In the genomic region with DNA sequence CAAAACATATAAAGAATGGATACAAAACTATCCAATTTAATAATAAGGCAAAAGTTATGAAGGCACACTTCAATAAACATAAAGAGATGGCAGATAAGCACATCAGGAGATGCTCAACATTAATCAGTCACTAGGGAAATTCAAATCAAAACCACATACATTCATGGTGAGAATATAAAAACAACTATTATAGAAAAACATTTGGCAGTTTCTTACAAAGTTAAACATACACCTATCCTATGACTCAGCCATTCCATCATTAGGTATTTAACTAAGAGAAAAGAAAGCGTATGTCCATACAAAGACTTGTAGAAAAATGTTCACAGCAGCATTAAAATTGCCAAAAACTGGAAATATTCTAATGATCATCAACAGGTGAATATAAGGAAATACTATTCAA, we compare ENCODE assay signal across 19 cellular contexts. TPM values are rescaled to one million over a fixed set of nuclear protein-coding genes. Genes with fewer than 3 reads are reported as not detected.
A peak's percentile ranks its signal among the peaks of the same experiment; 100 is the strongest.
DNase-seq lines count a peak whose midpoint lies in the region; FAIRE-seq and TF ChIP-seq lines count a peak whose summit lies in the region.
"Had no signal": no experiment of that assay in that cellular context is flagged by ENCODE, and none has a peak within 500 bp of the region (broad histone marks: within the 10 kb centered on the region; RNA-seq: fewer than 3 reads in every experiment).

No MANE protein-coding gene starts in this region.

- no peaks in the 10 kb centered on the region for H3K9me3 Mint-ChIP-seq in astrocyte (ENCODE audit: unreplicated experiment)
- H3K9me3 Mint-ChIP-seq in activated CD4-positive, alpha-beta T cell treated with anti-CD3 and anti-CD28 coated beads, Interleukin-2, amount 10 ng/mL, durations not matched to agents 24 days and 14 days, result no peaks in the 10 kb centered on the region

- intact Hi-C loops in activated CD4-positive, alpha-beta T cell treated with anti-CD3 and anti-CD28 coated beads, Interleukin-2, amount 10 ng/mL, durations not matched to agents 24 days and 14 days (cut with micrococcal nuclease), result no loop called here

- DNase-seq in A172 (ENCODE audit: low spot score) (peak; percentile 18), D721Med (ENCODE audit: insufficient read length, low spot score) (no peak), astrocyte (ENCODE audit: low read depth) (peak; percentile 28), DMS153 (lab: John Stamatoyannopoulos, UW) (no peak), MV-4-11 (lab: John Stamatoyannopoulos, UW) (no peak), cerebellar nuclear complex (lab: John Stamatoyannopoulos, UW) (no peak)
- no peak for DNase-seq in activated CD4-positive, alpha-beta T cell treated with anti-CD3 and anti-CD28 coated beads, Interleukin-2, amount 10 ng/mL, durations not matched to agents 24 days and 14 days
- DNase-seq: 8988T; C1 segment of cervical spinal cord; CD4-positive, alpha-beta T cell; DMS53; GF-D8; HFFc6 had no signal

- H3K9me3 ChIP-seq in astrocyte (ENCODE audit: insufficient read depth, low read depth, low read length), result no peaks in the 10 kb centered on the region

- H3K4me1 Mint-ChIP-seq in astrocyte (ENCODE audit: low read depth, unreplicated experiment), result peaks cover 15% of the 10 kb centered on the region
- peaks cover 6% of the 10 kb centered on the region for H3K4me1 Mint-ChIP-seq in activated CD4-positive, alpha-beta T cell treated with anti-CD3 and anti-CD28 coated beads, Interleukin-2, amount 10 ng/mL, durations not matched to agents 24 days and 14 days
- H3K4me1 Mint-ChIP-seq: B cell had no signal

- peaks cover 16% of the 10 kb centered on the region for H3K36me3 Mint-ChIP-seq in astrocyte (ENCODE audit: low read depth, unreplicated experiment)
- H3K36me3 Mint-ChIP-seq in activated CD4-positive, alpha-beta T cell treated with anti-CD3 and anti-CD28 coated beads, Interleukin-2, amount 10 ng/mL, durations not matched to agents 24 days and 14 days (ENCODE audit: low read depth), result peaks cover 21% of the 10 kb centered on the region

- no peaks in the 10 kb centered on the region for H3K27me3 Mint-ChIP-seq in astrocyte (ENCODE audit: low read depth, unreplicated experiment)
- no peaks in the 10 kb centered on the region for H3K27me3 Mint-ChIP-seq in activated CD4-positive, alpha-beta T cell treated with anti-CD3 and anti-CD28 coated beads, Interleukin-2, amount 10 ng/mL, durations not matched to agents 24 days and 14 days
- H3K27me3 Mint-ChIP-seq: B cell; CD4-positive, alpha-beta T cell had no signal

- no peak for TF ChIP-seq CTCF in D721Med (IDR thresholded peaks at IDR 0.05; ENCODE audit: insufficient read depth, missing control alignments)
- TF ChIP-seq CTCF in astrocyte (IDR thresholded peaks at IDR 0.05; ENCODE audit: insufficient read depth, low read depth, low read length), result no peak

- H3K27ac ChIP-seq in astrocyte (ENCODE audit: low read depth, low read length), result no peak overlapping the region
- H3K27ac ChIP-seq: HL-60 had no signal

- no peak overlapping the region for H3K4me2 ChIP-seq in astrocyte (ENCODE audit: low read length)

- FAIRE-seq in D721Med (lab: Jason Lieb, UNC) (peak; percentile 84), astrocyte (lab: Jason Lieb, UNC) (no peak), islet of Langerhans (lab: Jason Lieb, UNC) (peak; percentile 79)
- FAIRE-seq: GM19239, H1 had no signal

- no peaks in the 10 kb centered on the region for H3K79me2 ChIP-seq in astrocyte (ENCODE audit: insufficient read depth, low read length)

- no peaks in the 10 kb centered on the region for H3K36me3 ChIP-seq in astrocyte (ENCODE audit: insufficient read depth, low read length)
- H3K36me3 ChIP-seq: HAP-1 had no signal

- H3K27ac Mint-ChIP-seq in astrocyte (ENCODE audit: unreplicated experiment), result no peak overlapping the region
- H3K27ac Mint-ChIP-seq in activated CD4-positive, alpha-beta T cell treated with anti-CD3 and anti-CD28 coated beads, Interleukin-2, amount 10 ng/mL, durations not matched to agents 24 days and 14 days, result no peak overlapping the region
- H3K27ac Mint-ChIP-seq: B cell; CD4-positive, alpha-beta T cell; HFFc6 had no signal

- no peak overlapping the region for H3K4me3 ChIP-seq in astrocyte (ENCODE audit: insufficient read depth, low read depth, low read length)
- H3K4me3 ChIP-seq: HAP-1 had no signal

- H3K27me3 ChIP-seq in astrocyte (ENCODE audit: insufficient read depth, low read length), result no peaks in the 10 kb centered on the region

- H3K4me1 ChIP-seq in astrocyte (ENCODE audit: insufficient read depth, low read length), result no peaks in the 10 kb centered on the region
- H3K4me1 ChIP-seq: HAP-1 had no signal

- no peak overlapping the region for H3K4me3 Mint-ChIP-seq in astrocyte (ENCODE audit: unreplicated experiment)
- no peak overlapping the region for H3K4me3 Mint-ChIP-seq in activated CD4-positive, alpha-beta T cell treated with anti-CD3 and anti-CD28 coated beads, Interleukin-2, amount 10 ng/mL, durations not matched to agents 24 days and 14 days
- H3K4me3 Mint-ChIP-seq: B cell; CD4-positive, alpha-beta T cell; HFFc6 had no signal

- H4K20me1 ChIP-seq in astrocyte (ENCODE audit: insufficient read depth, low read length), result no peaks in the 10 kb centered on the region

- no peak overlapping the region for H2AFZ ChIP-seq in astrocyte (ENCODE audit: low read depth, low read length)

- no peak overlapping the region for H3K9ac ChIP-seq in astrocyte (ENCODE audit: low read length)

RNA-seq across cellular contexts. Expression of gene KIFAP3, which starts 44.3 kb away (rescaled TPM):
- total RNA-seq in A172 (2014; rRNA removed; shearing (Covaris generic)), result 203 and 230 TPM in 2 replicates
- total RNA-seq in astrocyte, result 32.8 and 39.1 TPM in 2 replicates
- total RNA-seq in activated CD4-positive, alpha-beta T cell treated with anti-CD3 and anti-CD28 coated beads, Interleukin-2, amount 10 ng/mL, durations not matched to agents 24 days and 14 days, result 11.9 and 12.8 TPM in 2 replicates

Comparison
In these comparisons a context has a peak if more than half of its experiments do, and no peak if none do; other contexts are left out.
1. DNase-seq: peak in A172 (single experiment) and astrocyte (single experiment); none in D721Med (single experiment), activated CD4-positive, alpha-beta T cell treated with anti-CD3 and anti-CD28 coated beads, Interleukin-2, amount 10 ng/mL, durations not matched to agents 24 days and 14 days (single experiment), DMS153 (single experiment), MV-4-11 (single experiment) and cerebellar nuclear complex (0 of 2).